In the genomic region with DNA sequence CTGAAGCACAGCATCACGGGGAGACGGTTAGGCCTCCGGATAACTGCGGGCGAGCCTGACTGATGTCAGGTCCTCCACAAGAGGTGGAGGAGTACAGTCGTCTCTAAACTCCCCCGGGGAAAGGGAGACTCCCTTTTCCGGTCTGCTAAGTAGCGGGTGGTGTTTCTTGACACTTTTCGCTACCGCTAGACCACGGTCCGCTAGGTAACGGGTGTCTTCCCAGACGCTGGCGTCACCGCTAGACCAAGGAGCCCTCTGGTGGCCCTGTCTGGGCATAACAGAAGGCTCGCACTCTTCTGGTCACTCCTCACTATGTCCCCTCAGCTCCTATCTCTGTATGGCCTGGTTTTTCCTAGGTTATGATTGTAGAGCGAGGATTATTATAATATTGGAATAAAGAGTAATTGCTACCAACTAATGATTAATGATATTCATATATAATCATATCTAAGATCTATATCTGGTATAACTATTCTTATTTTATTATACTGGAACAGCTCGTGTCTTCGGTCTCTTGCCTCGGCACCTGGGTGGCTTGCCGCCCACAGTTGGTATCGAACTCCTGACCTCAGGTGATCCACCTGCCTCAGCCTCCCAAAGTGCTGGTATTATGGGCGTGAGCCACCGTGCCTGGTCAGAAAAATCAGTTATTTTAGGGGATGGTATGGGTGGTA, we compare ENCODE assay signal across 9 cellular contexts. TPM values are rescaled to one million over a fixed set of nuclear protein-coding genes. Genes with fewer than 3 reads are reported as not detected.
DNase-seq lines count a peak whose midpoint lies in the region; ATAC-seq, FAIRE-seq and TF ChIP-seq lines count a peak whose summit lies in the region.
"Not testable (repeated sequence)": the region's sequence is repeated elsewhere in the genome, so short reads cannot be mapped to it uniquely, and the experiment has no call there.
"Had no signal": no experiment of that assay in that cellular context is flagged by ENCODE, and none has a peak within 500 bp of the region (broad histone marks: within the 10 kb centered on the region; RNA-seq: fewer than 3 reads in every experiment).

No MANE protein-coding gene starts in this region.

- H3K4me1 Mint-ChIP-seq in activated naive CD8-positive, alpha-beta T cell treated with anti-CD3 and anti-CD28 coated beads, Interleukin-2, amount 50 U/mL, for 24 hours, result peaks cover 53% of the 10 kb centered on the region

- in situ Hi-C loops in ACHN (cut with HindIII; ENCODE audit: low pct_ligation_motif_present, low pct_unique_long_range_greater_than_20kb, low sequenced_read_pairs), result not testable (repeated sequence)

- not testable (repeated sequence) for ATAC-seq in activated naive CD8-positive, alpha-beta T cell treated with anti-CD3 and anti-CD28 coated beads, Interleukin-2, amount 50 U/mL, for 24 hours

- peak; percentile 92 for FAIRE-seq in GM12891 (lab: Jason Lieb, UNC)

- H3K4me1 ChIP-seq in mesendoderm (ENCODE audit: control insufficient read depth, low read depth, low read length), result not testable (repeated sequence)

- not testable (repeated sequence) for TF ChIP-seq POLR2A in GM12891 (IDR thresholded peaks at IDR 0.05; ENCODE audit: low read depth, low read length)

- H3K9me3 Mint-ChIP-seq in activated naive CD8-positive, alpha-beta T cell treated with anti-CD3 and anti-CD28 coated beads, Interleukin-2, amount 50 U/mL, for 24 hours, result not testable (repeated sequence)

- peak; percentile 31 for DNase-seq in ACHN
- peak; percentile 18 for DNase-seq in GM12891 (ENCODE audit: insufficient read length, low spot score)
- peak; percentile 57 for DNase-seq in NCI-H69 (lab: John Stamatoyannopoulos, UW)
- DNase-seq in activated CD4-positive, CD25-positive, alpha-beta regulatory T cell treated with anti-CD3 and anti-CD28 coated beads, Interleukin-2, amount 50 U/mL, for 72 hours, result peak; percentile 50
- peak; percentile 77 for DNase-seq in activated naive CD8-positive, alpha-beta T cell treated with anti-CD3 and anti-CD28 coated beads, Interleukin-2, amount 50 U/mL, for 24 hours
- peak; percentile 67 for DNase-seq in fibroblast of pulmonary artery (ENCODE audit: low read depth)
- peak; percentile 50 for DNase-seq in mesendoderm
- peak; percentile 44 to 61 for DNase-seq in stimulated activated CD4-positive, alpha-beta T cell treated with anti-CD3 and anti-CD28 coated beads, Interleukin-15, amount 100 ng/mL, for 48 hours (ENCODE audit: low read depth in 2 of 2)

- H3K36me3 ChIP-seq in mesendoderm (ENCODE audit: control insufficient read depth, insufficient read depth, low read length), result not testable (repeated sequence)

- H3K79me2 ChIP-seq in mesendoderm (ENCODE audit: control insufficient read depth, insufficient read depth, low read length), result not testable (repeated sequence)

- H3K4me3 Mint-ChIP-seq in activated naive CD8-positive, alpha-beta T cell treated with anti-CD3 and anti-CD28 coated beads, Interleukin-2, amount 50 U/mL, for 24 hours, result not testable (repeated sequence)

- H2BK15ac ChIP-seq in mesendoderm (replicated peaks; ENCODE audit: low read depth), result not testable (repeated sequence)

- H2BK5ac ChIP-seq in mesendoderm (ENCODE audit: low read length), result not testable (repeated sequence)

- not testable (repeated sequence) for H3K9ac ChIP-seq in mesendoderm (ENCODE audit: low read length)

- H4K8ac ChIP-seq in mesendoderm (ENCODE audit: low read depth, low read length), result not testable (repeated sequence)

- not testable (repeated sequence) for H3K36me3 Mint-ChIP-seq in activated naive CD8-positive, alpha-beta T cell treated with anti-CD3 and anti-CD28 coated beads, Interleukin-2, amount 50 U/mL, for 24 hours (ENCODE audit: low read depth)

- peak; percentile 37 for TF ChIP-seq CTCF in fibroblast of pulmonary artery (IDR thresholded peaks at IDR 0.05; ENCODE audit: low read length, missing control alignments)

- not testable (repeated sequence) for H3K27ac Mint-ChIP-seq in activated naive CD8-positive, alpha-beta T cell treated with anti-CD3 and anti-CD28 coated beads, Interleukin-2, amount 50 U/mL, for 24 hours

- H3K27me3 ChIP-seq in mesendoderm (ENCODE audit: insufficient read depth, low read length, poor library complexity), result not testable (repeated sequence)

- not testable (repeated sequence) for H3K79me1 ChIP-seq in mesendoderm (ENCODE audit: low read length)

- not testable (repeated sequence) for H3K23ac ChIP-seq in mesendoderm (ENCODE audit: low read length)

- H3K4me3 ChIP-seq in fibroblast of pulmonary artery (replicated peaks; ENCODE audit: low read depth, low read length); mesendoderm (ENCODE audit: low read length): not testable (repeated sequence)

- no CpG with 5 or more reads among the region's 26 CpGs for WGBS in mesendoderm (ENCODE audit: extremely low coverage, insufficient coverage, low lambda C conversion rate)

- H2AK5ac ChIP-seq in mesendoderm (ENCODE audit: low read length), result not testable (repeated sequence)

- H3K4me2 ChIP-seq in mesendoderm (ENCODE audit: low read length), result not testable (repeated sequence)

- H3K18ac ChIP-seq in mesendoderm (ENCODE audit: low read length), result not testable (repeated sequence)

- H3K4ac ChIP-seq in mesendoderm (ENCODE audit: low read depth, low read length), result not testable (repeated sequence)

- H3K27me3 Mint-ChIP-seq in activated naive CD8-positive, alpha-beta T cell treated with anti-CD3 and anti-CD28 coated beads, Interleukin-2, amount 50 U/mL, for 24 hours, result not testable (repeated sequence)

- not testable (repeated sequence) for H2BK120ac ChIP-seq in mesendoderm (ENCODE audit: low read depth, low read length)

- H4K5ac ChIP-seq in mesendoderm (ENCODE audit: low read length), result not testable (repeated sequence)

- H3K27ac ChIP-seq in mesendoderm (ENCODE audit: low read depth, low read length), result not testable (repeated sequence)

- not testable (repeated sequence) for H3K56ac ChIP-seq in mesendoderm (ENCODE audit: low read length)

TF ChIP-seq in GM12891, 5 proteins besides CTCF, POLR2A, EP300 and RAD21:
- TF ChIP-seq PAX5 (IDR thresholded peaks at IDR 0.05; ENCODE audit: insufficient read depth, low read length, severe bottlenecking), result peak; percentile 94

RNA-seq across cellular contexts. Expression of a gene that starts 1.8 kb away (rescaled TPM):
- 22.9 TPM for polyA plus RNA-seq in GM12891 (2012; ENCODE audit: low read depth, missing spikeins)
- 1.6 TPM for polyA plus RNA-seq in mesendoderm (2013, experiment 1 of 2)
- polyA plus RNA-seq in mesendoderm (2013, experiment 2 of 2), result 1.9 TPM

RNA-seq across cellular contexts. Expression of a gene that starts 30.8 kb away (rescaled TPM):
- polyA plus RNA-seq in GM12891 (2012; ENCODE audit: low read depth, missing spikeins), result 23.9 TPM
- polyA plus RNA-seq in mesendoderm (2013, experiment 1 of 2), result 27.1 TPM
- polyA plus RNA-seq in mesendoderm (2013, experiment 2 of 2), result 26.3 TPM

RNA-seq across cellular contexts. Expression of a gene that starts 44.0 kb away (rescaled TPM):
- 0.21 TPM for polyA plus RNA-seq in GM12891 (2012; ENCODE audit: low read depth, missing spikeins)
- not detected for polyA plus RNA-seq in mesendoderm (2013, experiment 1 of 2)
- 0.04 TPM for polyA plus RNA-seq in mesendoderm (2013, experiment 2 of 2)
- polyA plus RNA-seq: urinary bladder had no signal

RNA-seq across cellular contexts. Expression of a gene that starts 46.0 kb away (rescaled TPM):
- polyA plus RNA-seq in GM12891 (2012; ENCODE audit: low read depth, missing spikeins), result 40.4 TPM
- polyA plus RNA-seq in mesendoderm (2013, experiment 1 of 2), result 58.2 TPM
- 58.3 TPM for polyA plus RNA-seq in mesendoderm (2013, experiment 2 of 2)

Comparison
In these comparisons a context has a peak if more than half of its experiments do, and no peak if none do; other contexts are left out.
1. DNase-seq: peak in every context shown above with its lines; median percentile 77 in activated naive CD8-positive, alpha-beta T cell treated with anti-CD3 and anti-CD28 coated beads, Interleukin-2, amount 50 U/mL, for 24 hours; 67 in fibroblast of pulmonary artery; 57 in NCI-H69; 52 in stimulated activated CD4-positive, alpha-beta T cell treated with anti-CD3 and anti-CD28 coated beads, Interleukin-15, amount 100 ng/mL, for 48 hours; 50 in activated CD4-positive, CD25-positive, alpha-beta regulatory T cell treated with anti-CD3 and anti-CD28 coated beads, Interleukin-2, amount 50 U/mL, for 72 hours; 50 in mesendoderm; 31 in ACHN; 18 in GM12891.